In the genomic region with DNA sequence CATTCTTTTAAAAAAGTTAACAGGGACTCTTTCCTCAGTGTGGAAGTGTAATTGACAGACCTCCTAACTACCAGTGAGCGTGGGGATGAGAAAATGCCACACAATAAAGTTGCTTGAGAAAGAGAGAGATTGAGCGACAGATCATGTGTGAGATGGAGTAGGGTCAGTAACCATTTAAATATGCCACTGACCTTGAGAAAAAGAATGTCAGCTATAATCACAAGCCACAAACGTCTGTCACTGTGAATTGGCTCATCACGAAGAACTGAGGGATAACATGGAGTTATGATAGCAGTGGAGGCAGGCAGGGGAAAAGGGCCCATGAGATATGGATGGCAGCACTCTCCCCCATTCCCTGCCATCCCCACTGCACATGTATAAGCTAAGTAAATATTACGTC, we compare ENCODE assay signal across 24 cellular contexts.
"Had no signal": no experiment of that assay in that cellular context is flagged by ENCODE, and none has a peak within 500 bp of the region (broad histone marks: within the 10 kb centered on the region; RNA-seq: fewer than 3 reads in every experiment).

No MANE protein-coding gene starts in this region.

- DNase-seq: cerebellar nuclear complex; cortex of kidney; effector memory CD8-positive, alpha-beta T cell; foreskin fibroblast; gastrocnemius medialis; head of caudate nucleus; left cardiac atrium; left lung; mesendoderm; midbrain; natural killer cell; occipital lobe; ovary; posterior cingulate gyrus; psoas muscle; stimulated activated CD4-positive, alpha-beta T cell treated with anti-CD3 and anti-CD28 coated beads, Interleukin-12 subunit alpha, Interleukin-12 subunit beta, amount 100 ng/mL, for 4 hours; stimulated activated CD4-positive, alpha-beta T cell treated with anti-CD3 and anti-CD28 coated beads, Interleukin-1b, Interleukin-23, amount 100 ng/mL, for 48 hours; stimulated activated CD4-positive, alpha-beta T cell treated with anti-CD3 and anti-CD28 coated beads, Interleukin-4, amount 100 ng/mL, for 1 hour; stimulated activated CD8-positive, alpha-beta memory T cell treated with anti-CD3 and anti-CD28 coated beads, Interleukin-4, amount 100 ng/mL, for 48 hours; stimulated activated naive CD4-positive, alpha-beta T cell; stimulated activated naive CD8-positive, alpha-beta T cell treated with anti-CD3 and anti-CD28 coated beads, Interleukin-15, amount 100 ng/mL, for 72 hours; transverse colon had no signal

- H3K27ac ChIP-seq: gastrocnemius medialis, left lung, ovary, psoas muscle, suprapubic skin, transverse colon had no signal

- H3K9me3 ChIP-seq: gastrocnemius medialis, ovary, suprapubic skin, transverse colon had no signal

- ATAC-seq: effector memory CD8-positive, alpha-beta T cell; gastrocnemius medialis; left cardiac atrium; left lung; natural killer cell; psoas muscle; stimulated activated naive CD8-positive, alpha-beta T cell treated with anti-CD3 and anti-CD28 coated beads, Interleukin-15, amount 100 ng/mL, for 72 hours had no signal

- H3K36me3 ChIP-seq: gastrocnemius medialis, ovary, transverse colon had no signal

- H3K4me3 ChIP-seq: gastrocnemius medialis, left lung, ovary, psoas muscle, smooth muscle cell, suprapubic skin, transverse colon had no signal

- H3K4me2 ChIP-seq: smooth muscle cell had no signal

- H3K27me3 ChIP-seq: gastrocnemius medialis, left lung, ovary, suprapubic skin, transverse colon had no signal

- H3K4me1 ChIP-seq: gastrocnemius medialis, left lung, psoas muscle, suprapubic skin, transverse colon had no signal
